In the genomic region with DNA sequence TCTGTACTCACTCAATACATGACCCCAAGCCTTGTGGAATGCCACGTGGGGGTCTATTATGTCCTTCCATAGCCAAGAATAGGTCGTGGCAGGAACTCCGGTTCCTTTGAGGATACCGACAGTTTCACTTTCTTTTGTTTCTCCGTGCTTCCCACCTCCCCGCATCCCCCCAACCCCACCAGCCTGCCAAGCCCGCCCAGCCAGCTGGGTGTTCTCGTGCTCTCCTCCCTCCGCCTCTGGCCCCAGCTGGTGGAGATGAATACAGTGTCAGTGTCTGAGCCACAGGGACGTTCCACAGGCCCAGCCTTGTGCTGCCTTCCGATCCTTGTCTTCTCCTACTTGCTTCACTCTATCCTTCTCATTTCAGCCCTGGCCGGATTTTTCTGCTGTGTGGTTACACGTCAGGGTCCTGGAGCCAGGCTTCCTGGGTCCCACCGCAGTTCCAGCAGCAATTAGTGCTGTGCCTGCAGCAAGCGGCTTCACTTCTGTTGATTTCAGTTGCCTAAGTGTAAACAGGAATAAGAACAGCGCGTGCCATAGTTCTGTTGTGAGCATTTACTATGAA, we compare ENCODE assay signal across 8 cellular contexts. TPM values are rescaled to one million over a fixed set of nuclear protein-coding genes. Genes with fewer than 3 reads are reported as not detected.
DNase-seq lines count a peak whose midpoint lies in the region; ATAC-seq and TF ChIP-seq lines count a peak whose summit lies in the region.

No MANE protein-coding gene starts in this region.

- TF ChIP-seq CTCF in dorsolateral prefrontal cortex (IDR thresholded peaks at IDR 0.05 in 54 of 56, conservative IDR thresholded peaks at IDR 0.05 in 2 of 56; ENCODE audit: low read depth in 1 of 56, partially characterized antibody in 56 of 56): peak in 9 of 56 donors; percentile 6 to 34 (median 12)
- no peak for TF ChIP-seq CTCF in right lobe of liver (IDR thresholded peaks at IDR 0.05)

- H3K4me3 ChIP-seq in dorsolateral prefrontal cortex: peak overlapping the region; percentile 13 to 71 (median 55)
- H3K4me3 ChIP-seq in right lobe of liver: no peak overlapping the region
- H3K4me3 ChIP-seq in stomach smooth muscle (ENCODE audit: low read length in 2 of 2): peak overlapping the region; percentile 73 to 84

- H3K4me1 ChIP-seq in right lobe of liver: peaks cover 0 to 9% (median 0%) of the 10 kb centered on the region in 4 donors
- H3K4me1 ChIP-seq in stomach smooth muscle (ENCODE audit: control insufficient read depth, insufficient read depth, low read length): peaks cover 41% of the 10 kb centered on the region

- TF ChIP-seq POLR2A in right lobe of liver (IDR thresholded peaks at IDR 0.05): no peak

- peak overlapping the region; percentile 63 to 86 for H3K9ac ChIP-seq in stomach smooth muscle (ENCODE audit: low read length in 2 of 2)

- peak; percentile 67 for DNase-seq in H4 (ENCODE audit: low spot score)
- peak; percentile 38 for DNase-seq in OCI-M1 (lab: John Stamatoyannopoulos, UW)
- DNase-seq in dorsolateral prefrontal cortex: peak in 9 of 10 donors; percentile 74 to 91 (median 86)
- peak in 2 of 3 donors; percentile 33 to 66 for DNase-seq in right lobe of liver
- DNase-seq in HuH-7 (ENCODE audit: low spot score): no peak
- no peak for DNase-seq in DMS153 (lab: John Stamatoyannopoulos, UW)

- no peaks in the 10 kb centered on the region for H3K36me3 ChIP-seq in right lobe of liver
- H3K36me3 ChIP-seq in stomach smooth muscle (ENCODE audit: control insufficient read depth in 2 of 2, insufficient read depth in 2 of 2, low read length in 2 of 2): no peaks in the 10 kb centered on the region

- H3K9me3 ChIP-seq in right lobe of liver: no peaks in the 10 kb centered on the region
- no peaks in the 10 kb centered on the region for H3K9me3 ChIP-seq in stomach smooth muscle (ENCODE audit: control insufficient read depth in 2 of 2, low read length in 2 of 2)

- ATAC-seq in right lobe of liver (peak in 3 of 4 donors; percentile 2 to 8 (median 6)), GM19324 (IDR thresholded peaks at IDR 0.05; ENCODE audit: low FRiP score, unreplicated experiment) (no peak)

- intact Hi-C loops in dorsolateral prefrontal cortex (cut with DNase I): loop anchor here in 1 of 2 donors (10.0 kb wide), 1 partner anchor 457 kb away; the partner anchor contains the start of gene UBIAD1
- intact Hi-C loops in right lobe of liver (cut with DNase I): no loop called here

- H3K27me3 ChIP-seq in dorsolateral prefrontal cortex (no peaks in the 10 kb centered on the region), right lobe of liver (no peaks in the 10 kb centered on the region), stomach smooth muscle (ENCODE audit: control insufficient read depth in 1 of 2, insufficient read depth in 2 of 2, low read length in 2 of 2) (no peaks in the 10 kb centered on the region)

- H3K27ac ChIP-seq in dorsolateral prefrontal cortex (peak overlapping the region; percentile 77 to 99 (median 96)), right lobe of liver (peak overlapping the region in 1 of 3 donors; percentile 43), stomach smooth muscle (ENCODE audit: low read length) (peak overlapping the region; percentile 85)

- WGBS in right lobe of liver (ENCODE audit: insufficient coverage, low coverage, low lambda C conversion rate, missing lambda C conversion rate): 26% methylated on average over 16 of the region's 17 CpGs

RNA-seq across cellular contexts. Expression of gene AGTRAP, which starts 4.1 kb away (rescaled TPM):
- 65.1 and 74.0 TPM in 2 replicates for total RNA-seq in H4 (2014; rRNA removed; shearing (Covaris generic))
- total RNA-seq in dorsolateral prefrontal cortex (10 to 100 TPM in 113 of 120 experiments, 1 to 10 TPM in 7; 5.0 to 40.1 (median 15.7) TPM), right lobe of liver (10 to 100 TPM in 3 of 6 experiments, 1 to 10 TPM in 3; 6.4 to 20.5 (median 11.4) TPM)

RNA-seq across cellular contexts. Expression of gene C1orf167, which starts 30.2 kb away (rescaled TPM):
- not detected in 2 replicates for total RNA-seq in H4 (2014; rRNA removed; shearing (Covaris generic))
- total RNA-seq in dorsolateral prefrontal cortex (1 to 10 TPM in 2 of 120 experiments, under 1 TPM in 23, not detected in 95; 0.14 to 1.8 (median 0.57) TPM), right lobe of liver (not detected)

RNA-seq across cellular contexts. Expression of gene DRAXIN, which starts 40.3 kb away (rescaled TPM):
- not detected in 2 replicates for total RNA-seq in H4 (2014; rRNA removed; shearing (Covaris generic))
- total RNA-seq in dorsolateral prefrontal cortex (1 to 10 TPM in 59 of 120 experiments, under 1 TPM in 61; 0.26 to 3.8 (median 0.99) TPM), right lobe of liver (not detected)

RNA-seq across cellular contexts. Expression of gene MAD2L2, which starts 50.9 kb away (rescaled TPM):
- total RNA-seq in H4 (2014; rRNA removed; shearing (Covaris generic)): 130 and 134 TPM in 2 replicates
- total RNA-seq in dorsolateral prefrontal cortex (10 to 100 TPM; 15.8 to 42.3 (median 25.8) TPM), right lobe of liver (10 to 100 TPM; 18.0 to 66.4 (median 29.7) TPM)

Comparison
In these comparisons a context has a peak if more than half of its experiments do, and no peak if none do; other contexts are left out.
1. DNase-seq: peak in H4 (single experiment), OCI-M1 (single experiment), dorsolateral prefrontal cortex (9 of 10) and right lobe of liver (2 of 3); none in HuH-7 (single experiment) and DMS153 (single experiment).
2. H3K4me3 ChIP-seq: peak in dorsolateral prefrontal cortex (59 of 59) and stomach smooth muscle (2 of 2); none in right lobe of liver (0 of 3).